In genomic region chr17:36183811-36184765, GRCh38 we compare ENCODE assay signal across 11 cellular contexts. TPM values are rescaled to one million over a fixed set of nuclear protein-coding genes. Genes with fewer than 3 reads are reported as not detected.
DNase-seq lines count a peak whose midpoint lies in the region; ATAC-seq, FAIRE-seq and TF ChIP-seq lines count a peak whose summit lies in the region.
"Had no signal": no experiment of that assay in that cellular context is flagged by ENCODE, and none has a peak within 500 bp of the region (broad histone marks: within the 10 kb centered on the region; RNA-seq: fewer than 3 reads in every experiment).

No MANE protein-coding gene starts in this region.

- H3K79me2 ChIP-seq in SK-N-SH (ENCODE audit: insufficient read depth): no peaks in the 10 kb centered on the region

- no peak for TF ChIP-seq EP300 in SK-N-SH (IDR thresholded peaks at IDR 0.05; ENCODE audit: borderline replicate concordance in 1 of 2, low read depth in 1 of 2, low read length in 1 of 2)

- no peaks in the 10 kb centered on the region for H3K9me2 ChIP-seq in SK-N-SH

- POLR2A ChIA-PET in SK-N-SH (lab: Yijun Ruan, JAX): no interaction called here

- no peaks in the 10 kb centered on the region for H3F3A ChIP-seq in SK-N-SH (replicated peaks; ENCODE audit: insufficient read depth)

- ATAC-seq in SK-N-SH treated with all-trans-retinoic acid at 6 μM for 48 hours: no peak
- ATAC-seq in lung (ENCODE audit: insufficient read depth, low FRiP score): no peak
- ATAC-seq in omental fat pad (ENCODE audit: low FRiP score): no peak

- no peak for TF ChIP-seq POLR2A in breast epithelium (IDR thresholded peaks at IDR 0.05)

- TF ChIP-seq CTCF in SK-N-SH (IDR thresholded peaks at IDR 0.05) (no peak), breast epithelium (IDR thresholded peaks at IDR 0.05) (no peak), lung (IDR thresholded peaks at IDR 0.05; ENCODE audit: control extremely low read depth, extremely low read depth) (no peak), kidney (IDR thresholded peaks at IDR 0.05; ENCODE audit: borderline replicate concordance, extremely low read depth, insufficient read depth) (no peak), omental fat pad (IDR thresholded peaks at IDR 0.05) (no peak)

- H3K9ac ChIP-seq in SK-N-SH (no peak overlapping the region), subcutaneous abdominal adipose tissue (ENCODE audit: low read length in 5 of 5) (peak overlapping the region in 2 of 5 donors; percentile 7 to 62), kidney (ENCODE audit: low read length in 2 of 2) (no peak overlapping the region)

- H3K4me3 ChIP-seq in SK-N-SH (ENCODE audit: low read depth in 2 of 2, low read length in 1 of 2): no peak overlapping the region
- H3K4me3 ChIP-seq in breast epithelium: peak overlapping the region; percentile 49 to 86 (median 63)
- H3K4me3 ChIP-seq in lung: peak overlapping the region; percentile 38
- peak overlapping the region in 3 of 5 donors; percentile 63 to 82 (median 64) for H3K4me3 ChIP-seq in subcutaneous abdominal adipose tissue (ENCODE audit: low read depth in 1 of 5, low read length in 5 of 5)
- H3K4me3 ChIP-seq in kidney (ENCODE audit: low read length in 2 of 2): no peak overlapping the region

- no peaks in the 10 kb centered on the region for H4K20me1 ChIP-seq in SK-N-SH (ENCODE audit: insufficient read depth)

- H2AFZ ChIP-seq in SK-N-SH (ENCODE audit: low read depth): no peak overlapping the region

- 28% methylated on average over 12 of the region's 16 CpGs for WGBS in SK-N-SH (ENCODE audit: low lambda C conversion rate)
- 66 to 81% methylated on average over 16 of the region's 16 CpGs for whole genome bisulfite sequencing in lung, 2 donors

- TF ChIP-seq RAD21 in SK-N-SH (IDR thresholded peaks at IDR 0.05; ENCODE audit: low read length): no peak

- no peaks in the 10 kb centered on the region for H3K9me3 ChIP-seq in SK-N-SH
- no peaks in the 10 kb centered on the region for H3K9me3 ChIP-seq in breast epithelium
- H3K9me3 ChIP-seq in lung (ENCODE audit: control insufficient read depth in 2 of 2, insufficient read depth in 1 of 2, low read length in 1 of 2): no peaks in the 10 kb centered on the region
- no peaks in the 10 kb centered on the region for H3K9me3 ChIP-seq in subcutaneous abdominal adipose tissue (ENCODE audit: control insufficient read depth in 5 of 5, low read length in 5 of 5)
- no peaks in the 10 kb centered on the region for H3K9me3 ChIP-seq in kidney (ENCODE audit: control insufficient read depth in 1 of 2, low read length in 2 of 2)

- DNase-seq in SK-N-SH (peak; percentile 39), breast epithelium (ENCODE audit: low spot score in 2 of 2) (no peak), lung (ENCODE audit: low spot score) (no peak), kidney (no peak), omental fat pad (ENCODE audit: low spot score) (no peak), AML-193 (lab: John Stamatoyannopoulos, UW) (no peak)
- DNase-seq: activated gamma-delta T cell treated with Interleukin-2 at 50 U/mL for 16 hours, SIG-M5 had no signal

- intact Hi-C loops in breast epithelium (cut with DNase I; ENCODE audit: low total_unique reads): no loop called here
- intact Hi-C loops in kidney (cut with DNase I): no loop called here

- H3K27me3 ChIP-seq in SK-N-SH (ENCODE audit: insufficient read depth) (peaks cover 60% of the 10 kb centered on the region), breast epithelium (no peaks in the 10 kb centered on the region), lung (ENCODE audit: control insufficient read depth, insufficient read depth) (no peaks in the 10 kb centered on the region), subcutaneous abdominal adipose tissue (ENCODE audit: control insufficient read depth in 5 of 5, insufficient read depth in 4 of 5, low read length in 5 of 5) (peaks cover 0 to 15% (median 6%) of the 10 kb centered on the region in 5 donors)

- H3K36me3 ChIP-seq in SK-N-SH (replicated peaks in 1 of 2; ENCODE audit: control insufficient read depth in 1 of 2, insufficient read depth in 2 of 2, low read length in 1 of 2) (no peaks in the 10 kb centered on the region), breast epithelium (no peaks in the 10 kb centered on the region), lung (ENCODE audit: control insufficient read depth in 2 of 2, insufficient read depth in 2 of 2, low read length in 2 of 2) (no peaks in the 10 kb centered on the region), subcutaneous abdominal adipose tissue (ENCODE audit: control insufficient read depth in 5 of 5, insufficient read depth in 5 of 5, low read length in 5 of 5) (no peaks in the 10 kb centered on the region), kidney (ENCODE audit: control insufficient read depth in 1 of 2, insufficient read depth in 2 of 2, low read length in 2 of 2) (no peaks in the 10 kb centered on the region)

- H3K4me1 ChIP-seq in SK-N-SH (ENCODE audit: control insufficient read depth in 1 of 2, insufficient read depth in 2 of 2, low read depth in 1 of 2, low read length in 1 of 2) (no peaks in the 10 kb centered on the region), breast epithelium (no peaks in the 10 kb centered on the region), lung (ENCODE audit: control insufficient read depth in 2 of 2, insufficient read depth in 2 of 2, low read length in 2 of 2) (peaks cover 0 to 3% of the 10 kb centered on the region in 2 donors), subcutaneous abdominal adipose tissue (ENCODE audit: control insufficient read depth in 5 of 5, insufficient read depth in 5 of 5, low read length in 5 of 5) (peaks cover 3 to 39% (median 10%) of the 10 kb centered on the region in 5 donors), kidney (ENCODE audit: control insufficient read depth in 1 of 2, insufficient read depth in 1 of 2, low read depth in 1 of 2, low read length in 2 of 2) (peaks cover 0 to 4% of the 10 kb centered on the region in 2 donors)

- CTCF ChIA-PET in SK-N-SH (lab: Yijun Ruan, JAX): interaction anchor here (0.9 kb wide), 1 partner anchor 299 kb away, joined by 3 read pairs; no protein-coding TSS in a partner anchor

- H3K4me2 ChIP-seq in SK-N-SH: 0 out of 2 replicates have a peak overlapping the region, but pooled peaks have one; percentile 89

- FAIRE-seq in kidney (lab: Jason Lieb, UNC): no peak

- H3K27ac ChIP-seq in SK-N-SH (ENCODE audit: low read depth in 2 of 2, low read length in 1 of 2) (no peak overlapping the region), breast epithelium (peak overlapping the region; percentile 71 to 77), lung (ENCODE audit: low read depth in 1 of 2, low read length in 1 of 2) (peak overlapping the region in 1 of 2 donors; percentile 47), subcutaneous abdominal adipose tissue (ENCODE audit: low read depth, low read length) (no peak overlapping the region), kidney (ENCODE audit: low read depth in 2 of 2, low read length in 2 of 2) (no peak overlapping the region)

TF ChIP-seq in SK-N-SH, 30 proteins besides CTCF, POLR2A, EP300 and RAD21 (continues in another document):
- TF ChIP-seq NFIC (IDR thresholded peaks at IDR 0.05; ENCODE audit: borderline replicate concordance) (no peak), RFX5 (IDR thresholded peaks at IDR 0.05; ENCODE audit: low read length) (no peak), EZH2phosphoT487 (IDR thresholded peaks at IDR 0.05; ENCODE audit: borderline replicate concordance, low read depth) (no peak), TEAD4 (IDR thresholded peaks at IDR 0.05; ENCODE audit: borderline replicate concordance, insufficient read depth) (no peak)

TF ChIP-seq in SK-N-SH treated with all-trans-retinoic acid at 6 μM for 48 hours, 23 proteins besides CTCF, POLR2A, EP300 and RAD21 (continues in another document):
- TF ChIP-seq ZFP30 (CRISPR knock-in tag; IDR thresholded peaks at IDR 0.05) (no peak), CSDC2 (CRISPR knock-in tag; IDR thresholded peaks at IDR 0.05) (no peak), ZFP3 (CRISPR knock-in tag; IDR thresholded peaks at IDR 0.05) (no peak), ESRRG (CRISPR knock-in tag; IDR thresholded peaks at IDR 0.05) (no peak)
- TF ChIP-seq, protein P1, sequence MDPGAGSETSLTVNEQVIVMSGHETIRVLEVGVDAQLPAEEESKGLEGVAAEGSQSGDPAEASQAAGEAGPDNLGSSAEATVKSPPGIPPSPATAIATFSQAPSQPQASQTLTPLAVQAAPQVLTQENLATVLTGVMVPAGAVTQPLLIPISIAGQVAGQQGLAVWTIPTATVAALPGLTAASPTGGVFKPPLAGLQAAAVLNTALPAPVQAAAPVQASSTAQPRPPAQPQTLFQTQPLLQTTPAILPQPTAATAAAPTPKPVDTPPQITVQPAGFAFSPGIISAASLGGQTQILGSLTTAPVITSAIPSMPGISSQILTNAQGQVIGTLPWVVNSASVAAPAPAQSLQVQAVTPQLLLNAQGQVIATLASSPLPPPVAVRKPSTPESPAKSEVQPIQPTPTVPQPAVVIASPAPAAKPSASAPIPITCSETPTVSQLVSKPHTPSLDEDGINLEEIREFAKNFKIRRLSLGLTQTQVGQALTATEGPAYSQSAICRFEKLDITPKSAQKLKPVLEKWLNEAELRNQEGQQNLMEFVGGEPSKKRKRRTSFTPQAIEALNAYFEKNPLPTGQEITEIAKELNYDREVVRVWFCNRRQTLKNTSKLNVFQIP (CRISPR knock-in tag; IDR thresholded peaks at IDR 0.05; ENCODE audit: borderline replicate concordance, low read depth): no peak

RNA-seq across cellular contexts. Expression of gene TBC1D3B, which starts 7.7 kb away (rescaled TPM):
- polyA plus RNA-seq in SK-N-SH (2012; rRNA removed) (2.0 and 3.7 TPM in 2 replicates), lung (1 to 10 TPM; 1.6 to 3.8 TPM), kidney (ENCODE audit: insufficient read depth, low read depth, low replicate concordance) (1.3 TPM)
- 0.62 and 0.66 TPM in 2 replicates for polyA plus RNA-seq in SK-N-SH (2012; cell fraction: cytosol; rRNA removed)
- polyA plus RNA-seq in SK-N-SH (2012; cell fraction: nucleus; rRNA removed): 28.6 and 35.6 TPM in 2 replicates
- total RNA-seq in breast epithelium (1 to 10 TPM; 1.9 to 7.6 (median 5.2) TPM), lung (1 to 10 TPM; 2.2 to 7.5 TPM), kidney (7.7 TPM), omental fat pad (1 to 10 TPM; 1.5 to 6.9 (median 2.4) TPM)

RNA-seq across cellular contexts. Expression of gene CCL3L1, which starts 12.5 kb away (rescaled TPM):
- polyA plus RNA-seq in SK-N-SH (2012; rRNA removed) (not detected in 2 replicates), lung (10 to 100 TPM in 1 of 2 donors, under 1 TPM in 1; 0.98 to 62.1 TPM), kidney (ENCODE audit: insufficient read depth, low read depth, low replicate concordance) (1.2 TPM)
- not detected in 2 replicates for polyA plus RNA-seq in SK-N-SH (2012; cell fraction: cytosol; rRNA removed)
- not detected in 2 replicates for polyA plus RNA-seq in SK-N-SH (2012; cell fraction: nucleus; rRNA removed)
- total RNA-seq in breast epithelium (1 to 10 TPM in 1 of 3 donors, not detected in 2; 5.0 TPM), lung (10 to 100 TPM in 1 of 2 donors, 1 to 10 TPM in 1; 3.5 to 24.7 TPM), kidney (0.38 TPM), omental fat pad (under 1 TPM in 3 of 4 donors, not detected in 1; 0.48 to 0.93 (median 0.88) TPM)
- total RNA-seq: left cardiac atrium had no signal

RNA-seq across cellular contexts. Expression of gene CCL4L2, which starts 26.8 kb away (rescaled TPM):
- polyA plus RNA-seq in SK-N-SH (2012; rRNA removed) (not detected in 2 replicates), lung (100 to 1,000 TPM in 1 of 2 donors, 1 to 10 TPM in 1; 4.5 to 125 TPM), kidney (ENCODE audit: insufficient read depth, low read depth, low replicate concordance) (3.4 TPM)
- not detected in 2 replicates for polyA plus RNA-seq in SK-N-SH (2012; cell fraction: cytosol; rRNA removed)
- not detected in 2 replicates for polyA plus RNA-seq in SK-N-SH (2012; cell fraction: nucleus; rRNA removed)
- total RNA-seq in breast epithelium (1 to 10 TPM in 1 of 3 donors, under 1 TPM in 1, not detected in 1; 0.33 to 6.1 TPM), lung (10 to 100 TPM; 10.7 to 52.2 TPM), kidney (1.6 TPM), omental fat pad (1 to 10 TPM in 3 of 4 donors, not detected in 1; 1.1 to 3.2 (median 3.1) TPM)

Comparison
In these comparisons a context has a peak if more than half of its experiments do, and no peak if none do; other contexts are left out.
1. H3K27ac ChIP-seq: peak in breast epithelium (2 of 2); none in SK-N-SH (0 of 2), subcutaneous abdominal adipose tissue (single experiment) and kidney (0 of 2).
2. H3K4me3 ChIP-seq: peak in breast epithelium (3 of 3), lung (single experiment) and subcutaneous abdominal adipose tissue (3 of 5); none in SK-N-SH (0 of 2) and kidney (0 of 2).